8 cellular contexts compared by ENCODE assay signal in genomic region chr9:137029058-137029922, GRCh38. TPM values are rescaled to one million over a fixed set of nuclear protein-coding genes. Genes with fewer than 3 reads are reported as not detected.
DNase-seq lines count a peak whose midpoint lies in the region; ATAC-seq, FAIRE-seq and TF ChIP-seq lines count a peak whose summit lies in the region.

No MANE protein-coding gene starts in this region.

- peak; percentile 34 for FAIRE-seq in HepG2 (lab: Jason Lieb, UNC)

- H3K27me3 ChIP-seq in HepG2 (ENCODE audit: control insufficient read depth in 1 of 2, insufficient read depth in 2 of 2, low read length in 2 of 2), result peaks cover 0 to 19% of the 10 kb centered on the region in 2 experiments; a peak in 2 of 5 replicates

- TF ChIP-seq RAD21 in HepG2 (CRISPR knock-in tag; IDR thresholded peaks at IDR 0.05), result peak; percentile 33; the same call in 1 of the 2 replicates

- H3K4me3 ChIP-seq in NB4 (ENCODE audit: low read depth, low read length), result peak overlapping the region; percentile 64
- no peak overlapping the region for H3K4me3 ChIP-seq in choroid plexus epithelial cell (ENCODE audit: low read depth, low read length)
- peak overlapping the region in 1 of 3 experiments; percentile 78; a peak in 2 of 6 replicates for H3K4me3 ChIP-seq in HepG2 (replicated peaks in 1 of 3; ENCODE audit: insufficient read depth in 1 of 3, low read depth in 2 of 3, low read length in 3 of 3)

- no peak for TF ChIP-seq EP300 in HepG2 (IDR thresholded peaks at IDR 0.05; ENCODE audit: low read depth in 2 of 2, low read length in 2 of 2)
- no peak; the same call in 1 of the 2 replicates for TF ChIP-seq EP300 in HepG2 (CRISPR knock-in tag; IDR thresholded peaks at IDR 0.05; ENCODE audit: borderline replicate concordance)

- peak; percentile 36 for ATAC-seq in GM18498 (IDR thresholded peaks at IDR 0.05; ENCODE audit: unreplicated experiment)
- ATAC-seq in activated CD4-positive, CD25-positive, alpha-beta regulatory T cell treated with anti-CD3 and anti-CD28 coated beads, Interleukin-2, amount 50 U/mL, for 24 hours, result peak; percentile 36 to 39
- peak; percentile 79 for ATAC-seq in HepG2

- TF ChIP-seq CTCF in NB4 (IDR thresholded peaks at IDR 0.05; ENCODE audit: low read depth, low read length), result peak; percentile 89
- TF ChIP-seq CTCF in choroid plexus epithelial cell (conservative IDR thresholded peaks at IDR 0.05; ENCODE audit: low read depth, low read length), result peak; percentile 87
- TF ChIP-seq CTCF in HepG2 (CRISPR knock-in tag; IDR thresholded peaks at IDR 0.05), result peak; percentile 94

- peak; percentile 58 for DNase-seq in ACHN
- DNase-seq in NB4 (ENCODE audit: low read depth), result peak; percentile 92
- peak; percentile 57 for DNase-seq in choroid plexus epithelial cell (ENCODE audit: low read depth)
- DNase-seq in HepG2 (ENCODE audit: low spot score), result peak; percentile 54
- peak; percentile 80 to 84 for DNase-seq in stimulated activated CD4-positive, alpha-beta T cell treated with anti-CD3 and anti-CD28 coated beads, Interleukin-2, amount 100 ng/mL, for 48 hours
- no peak for DNase-seq in middle frontal gyrus (ENCODE audit: extremely low spot score, low spot score)

- H2AFZ ChIP-seq in HepG2 (ENCODE audit: low read length), result no peak overlapping the region

- no peaks in the 10 kb centered on the region for H4K20me1 ChIP-seq in HepG2 (ENCODE audit: insufficient read depth, low read length)

- no peak overlapping the region for H3K27ac ChIP-seq in HepG2 (ENCODE audit: extremely low read length, insufficient read depth, low read length)

- CTCF ChIA-PET in HepG2 (lab: Yijun Ruan, JAX; ENCODE audit: low intra/inter-chr PET ratio, low total read pairs), result interaction anchor here (1.1 to 1.2 kb wide), 3 partner anchors 26 to 81 kb away, joined by 3 to 4 read pairs (median 4); no protein-coding TSS in a partner anchor

- no peaks in the 10 kb centered on the region for H3K79me2 ChIP-seq in HepG2 (ENCODE audit: insufficient read depth, low read length)

- in situ Hi-C loops in ACHN (cut with HindIII; ENCODE audit: low pct_ligation_motif_present, low pct_unique_long_range_greater_than_20kb, low sequenced_read_pairs) (no loop called here), HepG2 (cut with HindIII; ENCODE audit: extremely low pct_ligation_motif_present, low pct_unique_long_range_greater_than_20kb) (no loop called here)

- H3K9me3 ChIP-seq in HepG2 (ENCODE audit: low read length), result no peaks in the 10 kb centered on the region

- TF ChIP-seq POLR2A in NB4 (IDR thresholded peaks at IDR 0.05; ENCODE audit: extremely low read depth, insufficient read length) (peak; percentile 10), HepG2 (IDR thresholded peaks at IDR 0.05; ENCODE audit: insufficient read depth in 1 of 2, low read depth in 2 of 2, low read length in 2 of 2) (no peak)

- 22% methylated on average over 9 of the region's 19 CpGs for WGBS in HepG2 (ENCODE audit: low lambda C conversion rate)

- no peaks in the 10 kb centered on the region for H3K36me3 ChIP-seq in HepG2 (replicated peaks in 1 of 2; ENCODE audit: control insufficient read depth in 1 of 2, insufficient read depth in 2 of 2, low read length in 2 of 2)

- BruUV-seq in HepG2 (replicated peaks; lab: Mats Ljungman, UMichigan), result no TSS peak

- peak overlapping the region; percentile 57; the same call in 1 of the 2 replicates for H3K9ac ChIP-seq in HepG2 (ENCODE audit: insufficient read depth, low read depth, low read length)

- peak overlapping the region; percentile 95 for H3K4me2 ChIP-seq in HepG2 (ENCODE audit: low read depth, low read length)

- intact Hi-C loops in HepG2 (cut with micrococcal nuclease; ENCODE audit: unreplicated experiment), result no loop called here

- POLR2A ChIA-PET in HepG2 (lab: Yijun Ruan, JAX), result interaction anchor here (0.6 to 1.4 kb wide), 9 partner anchors 26 to 81 kb away, joined by 3 to 6 read pairs (median 4); partner anchors contain the start of genes CLIC3, MAN1B1, PAXX and SAPCD2

- peaks cover 83% of the 10 kb centered on the region for H3K4me1 ChIP-seq in HepG2 (ENCODE audit: insufficient read depth, low read length)

RNA-seq across cellular contexts. Expression of gene ABCA2, which starts 1.3 kb away (rescaled TPM):
- 0.72 and 2.9 TPM in 2 replicates for total RNA-seq in HepG2 (2016; rRNA removed; fragmentation: Illumina TruSeq; extraction: Trizol)
- total RNA-seq in HepG2 (2016; cell fraction: cytosol; rRNA removed; fragmentation: Illumina TruSeq; extraction: Trizol; ENCODE audit: low read depth), result 0.35 and 1.1 TPM in 2 replicates
- total RNA-seq in HepG2 (2016; cell fraction: insoluble cytoplasmic fraction; rRNA removed; fragmentation: Illumina TruSeq; extraction: Trizol), result 1.1 and 2.6 TPM in 2 replicates
- 0.96 and 1.1 TPM in 2 replicates for total RNA-seq in HepG2 (2016; cell fraction: membrane; rRNA removed; fragmentation: Illumina TruSeq; extraction: Trizol)
- 5.7 and 7.0 TPM in 2 replicates for total RNA-seq in HepG2 (2016; cell fraction: nucleus; rRNA removed; fragmentation: Illumina TruSeq; extraction: Trizol)
- 19.2 and 21.0 TPM in 2 replicates for polyA plus RNA-seq in HepG2 (2011; rRNA removed)
- polyA plus RNA-seq in HepG2 (2011; cell fraction: cytosol; rRNA removed), result 8.6 and 13.3 TPM in 2 replicates
- 246 and 388 TPM in 2 replicates for polyA plus RNA-seq in HepG2 (2011; cell fraction: nucleus; rRNA removed)
- 22.2 and 22.7 TPM in 2 replicates for polyA plus RNA-seq in HepG2 (2012)
- polyA plus RNA-seq in HepG2 (2016; cell fraction: cytosol; fragmentation: Illumina TruSeq; extraction: Trizol; ENCODE audit: low read depth), result 0.33 and 0.37 TPM in 2 replicates
- polyA plus RNA-seq in HepG2 (2016; cell fraction: insoluble cytoplasmic fraction; fragmentation: Illumina TruSeq; extraction: Trizol; ENCODE audit: low read depth), result 0.39 and 1.4 TPM in 2 replicates
- 0.64 and 0.73 TPM in 2 replicates for polyA plus RNA-seq in HepG2 (2016; cell fraction: membrane; fragmentation: Illumina TruSeq; extraction: Trizol; ENCODE audit: low read depth)
- 15.6 and 16.5 TPM in 2 replicates for polyA plus RNA-seq in HepG2 (2016; cell fraction: nucleus; fragmentation: Illumina TruSeq; extraction: Trizol; ENCODE audit: insufficient read depth, low read depth)
- 35.7 and 56.6 TPM in 2 replicates for polyA minus RNA-seq in HepG2 (2011; rRNA and poly(A)+ RNA removed; ENCODE audit: low replicate concordance)
- polyA minus RNA-seq in HepG2 (2011; cell fraction: cytosol; rRNA and poly(A)+ RNA removed), result 7.6 and 10.1 TPM in 2 replicates
- 20.8 and 28.6 TPM in 2 replicates for polyA minus RNA-seq in HepG2 (2011; cell fraction: nucleus; rRNA and poly(A)+ RNA removed)

RNA-seq across cellular contexts. Expression of gene FUT7, which starts 2.6 kb away (rescaled TPM):
- total RNA-seq in HepG2 (2016; rRNA removed; fragmentation: Illumina TruSeq; extraction: Trizol), result not detected in 2 replicates
- not detected in 2 replicates for total RNA-seq in HepG2 (2016; cell fraction: cytosol; rRNA removed; fragmentation: Illumina TruSeq; extraction: Trizol; ENCODE audit: low read depth)
- total RNA-seq in HepG2 (2016; cell fraction: insoluble cytoplasmic fraction; rRNA removed; fragmentation: Illumina TruSeq; extraction: Trizol), result not detected in 2 replicates
- total RNA-seq in HepG2 (2016; cell fraction: membrane; rRNA removed; fragmentation: Illumina TruSeq; extraction: Trizol), result not detected in 2 replicates
- total RNA-seq in HepG2 (2016; cell fraction: nucleus; rRNA removed; fragmentation: Illumina TruSeq; extraction: Trizol), result not detected in 2 replicates
- 0.05 TPM in 1 of 2 replicates, not detected in the other for polyA plus RNA-seq in HepG2 (2011; rRNA removed)
- 0.05 TPM in 1 of 2 replicates, not detected in the other for polyA plus RNA-seq in HepG2 (2011; cell fraction: cytosol; rRNA removed)
- polyA plus RNA-seq in HepG2 (2011; cell fraction: nucleus; rRNA removed), result not detected in 2 replicates
- not detected in 2 replicates for polyA plus RNA-seq in HepG2 (2012)
- not detected in 2 replicates for polyA plus RNA-seq in HepG2 (2016; cell fraction: cytosol; fragmentation: Illumina TruSeq; extraction: Trizol; ENCODE audit: low read depth)
- not detected in 2 replicates for polyA plus RNA-seq in HepG2 (2016; cell fraction: insoluble cytoplasmic fraction; fragmentation: Illumina TruSeq; extraction: Trizol; ENCODE audit: low read depth)
- polyA plus RNA-seq in HepG2 (2016; cell fraction: membrane; fragmentation: Illumina TruSeq; extraction: Trizol; ENCODE audit: low read depth), result not detected in 2 replicates
- polyA plus RNA-seq in HepG2 (2016; cell fraction: nucleus; fragmentation: Illumina TruSeq; extraction: Trizol; ENCODE audit: insufficient read depth, low read depth), result not detected in 2 replicates
- polyA minus RNA-seq in HepG2 (2011; rRNA and poly(A)+ RNA removed; ENCODE audit: low replicate concordance), result 0.07 TPM in 1 of 2 replicates, not detected in the other
- not detected in 2 replicates for polyA minus RNA-seq in HepG2 (2011; cell fraction: cytosol; rRNA and poly(A)+ RNA removed)
- not detected in 2 replicates for polyA minus RNA-seq in HepG2 (2011; cell fraction: nucleus; rRNA and poly(A)+ RNA removed)

RNA-seq across cellular contexts. Expression of gene NPDC1, which starts 16.7 kb away (rescaled TPM):
- total RNA-seq in HepG2 (2016; rRNA removed; fragmentation: Illumina TruSeq; extraction: Trizol), result 0.63 and 0.84 TPM in 2 replicates
- 1.2 TPM in 1 of 2 replicates, not detected in the other for total RNA-seq in HepG2 (2016; cell fraction: cytosol; rRNA removed; fragmentation: Illumina TruSeq; extraction: Trizol; ENCODE audit: low read depth)
- total RNA-seq in HepG2 (2016; cell fraction: insoluble cytoplasmic fraction; rRNA removed; fragmentation: Illumina TruSeq; extraction: Trizol), result 0.65 and 1.7 TPM in 2 replicates
- 0.59 and 0.79 TPM in 2 replicates for total RNA-seq in HepG2 (2016; cell fraction: membrane; rRNA removed; fragmentation: Illumina TruSeq; extraction: Trizol)
- total RNA-seq in HepG2 (2016; cell fraction: nucleus; rRNA removed; fragmentation: Illumina TruSeq; extraction: Trizol), result 2.7 and 4.8 TPM in 2 replicates
- 5.4 and 7.0 TPM in 2 replicates for polyA plus RNA-seq in HepG2 (2011; rRNA removed)
- polyA plus RNA-seq in HepG2 (2011; cell fraction: cytosol; rRNA removed), result 1.7 and 3.4 TPM in 2 replicates
- polyA plus RNA-seq in HepG2 (2011; cell fraction: nucleus; rRNA removed), result 93.3 and 114 TPM in 2 replicates
- 4.5 and 8.4 TPM in 2 replicates for polyA plus RNA-seq in HepG2 (2012)
- polyA plus RNA-seq in HepG2 (2016; cell fraction: cytosol; fragmentation: Illumina TruSeq; extraction: Trizol; ENCODE audit: low read depth), result 1.00 and 1.1 TPM in 2 replicates
- 0.67 and 1.8 TPM in 2 replicates for polyA plus RNA-seq in HepG2 (2016; cell fraction: insoluble cytoplasmic fraction; fragmentation: Illumina TruSeq; extraction: Trizol; ENCODE audit: low read depth)
- polyA plus RNA-seq in HepG2 (2016; cell fraction: membrane; fragmentation: Illumina TruSeq; extraction: Trizol; ENCODE audit: low read depth), result 1.1 and 1.5 TPM in 2 replicates
- 9.8 and 12.2 TPM in 2 replicates for polyA plus RNA-seq in HepG2 (2016; cell fraction: nucleus; fragmentation: Illumina TruSeq; extraction: Trizol; ENCODE audit: insufficient read depth, low read depth)
- polyA minus RNA-seq in HepG2 (2011; rRNA and poly(A)+ RNA removed; ENCODE audit: low replicate concordance), result 1.9 and 12.5 TPM in 2 replicates
- 2.9 and 3.0 TPM in 2 replicates for polyA minus RNA-seq in HepG2 (2011; cell fraction: cytosol; rRNA and poly(A)+ RNA removed)
- polyA minus RNA-seq in HepG2 (2011; cell fraction: nucleus; rRNA and poly(A)+ RNA removed), result 3.9 and 4.2 TPM in 2 replicates

RNA-seq across cellular contexts. Expression of gene ENTPD2, which starts 24.6 kb away (rescaled TPM):
- 0.87 and 0.95 TPM in 2 replicates for total RNA-seq in HepG2 (2016; rRNA removed; fragmentation: Illumina TruSeq; extraction: Trizol)
- total RNA-seq in HepG2 (2016; cell fraction: cytosol; rRNA removed; fragmentation: Illumina TruSeq; extraction: Trizol; ENCODE audit: low read depth), result 0.61 and 0.88 TPM in 2 replicates
- total RNA-seq in HepG2 (2016; cell fraction: insoluble cytoplasmic fraction; rRNA removed; fragmentation: Illumina TruSeq; extraction: Trizol), result 0.74 and 0.82 TPM in 2 replicates
- 0.69 and 0.71 TPM in 2 replicates for total RNA-seq in HepG2 (2016; cell fraction: membrane; rRNA removed; fragmentation: Illumina TruSeq; extraction: Trizol)
- total RNA-seq in HepG2 (2016; cell fraction: nucleus; rRNA removed; fragmentation: Illumina TruSeq; extraction: Trizol), result 3.4 and 3.6 TPM in 2 replicates
- 3.2 and 4.1 TPM in 2 replicates for polyA plus RNA-seq in HepG2 (2011; rRNA removed)
- 2.1 and 3.2 TPM in 2 replicates for polyA plus RNA-seq in HepG2 (2011; cell fraction: cytosol; rRNA removed)
- 41.8 and 49.4 TPM in 2 replicates for polyA plus RNA-seq in HepG2 (2011; cell fraction: nucleus; rRNA removed)
- 21.3 and 23.9 TPM in 2 replicates for polyA plus RNA-seq in HepG2 (2012)
- 1.5 and 1.8 TPM in 2 replicates for polyA plus RNA-seq in HepG2 (2016; cell fraction: cytosol; fragmentation: Illumina TruSeq; extraction: Trizol; ENCODE audit: low read depth)
- polyA plus RNA-seq in HepG2 (2016; cell fraction: insoluble cytoplasmic fraction; fragmentation: Illumina TruSeq; extraction: Trizol; ENCODE audit: low read depth), result 2.3 and 2.8 TPM in 2 replicates
- 2.2 and 2.6 TPM in 2 replicates for polyA plus RNA-seq in HepG2 (2016; cell fraction: membrane; fragmentation: Illumina TruSeq; extraction: Trizol; ENCODE audit: low read depth)
- 12.9 and 17.3 TPM in 2 replicates for polyA plus RNA-seq in HepG2 (2016; cell fraction: nucleus; fragmentation: Illumina TruSeq; extraction: Trizol; ENCODE audit: insufficient read depth, low read depth)
- polyA minus RNA-seq in HepG2 (2011; rRNA and poly(A)+ RNA removed; ENCODE audit: low replicate concordance), result 8.8 TPM in 1 of 2 replicates, not detected in the other
- polyA minus RNA-seq in HepG2 (2011; cell fraction: cytosol; rRNA and poly(A)+ RNA removed), result 9.0 and 9.2 TPM in 2 replicates
- polyA minus RNA-seq in HepG2 (2011; cell fraction: nucleus; rRNA and poly(A)+ RNA removed), result 5.5 and 6.4 TPM in 2 replicates

RNA-seq across cellular contexts. Expression of gene CLIC3, which starts 32.9 kb away (rescaled TPM):
- 0.34 and 0.51 TPM in 2 replicates for total RNA-seq in HepG2 (2016; rRNA removed; fragmentation: Illumina TruSeq; extraction: Trizol)
- 0.35 and 0.40 TPM in 2 replicates for total RNA-seq in HepG2 (2016; cell fraction: cytosol; rRNA removed; fragmentation: Illumina TruSeq; extraction: Trizol; ENCODE audit: low read depth)
- total RNA-seq in HepG2 (2016; cell fraction: insoluble cytoplasmic fraction; rRNA removed; fragmentation: Illumina TruSeq; extraction: Trizol), result 0.43 and 0.58 TPM in 2 replicates
- 0.19 and 0.62 TPM in 2 replicates for total RNA-seq in HepG2 (2016; cell fraction: membrane; rRNA removed; fragmentation: Illumina TruSeq; extraction: Trizol)
- total RNA-seq in HepG2 (2016; cell fraction: nucleus; rRNA removed; fragmentation: Illumina TruSeq; extraction: Trizol), result 0.56 TPM in 1 of 2 replicates, not detected in the other
- polyA plus RNA-seq in HepG2 (2011; rRNA removed), result 1.5 and 1.6 TPM in 2 replicates
- polyA plus RNA-seq in HepG2 (2011; cell fraction: cytosol; rRNA removed), result 1.5 and 3.0 TPM in 2 replicates
- polyA plus RNA-seq in HepG2 (2011; cell fraction: nucleus; rRNA removed), result 2.6 and 3.8 TPM in 2 replicates
- polyA plus RNA-seq in HepG2 (2012), result 0.47 and 1.5 TPM in 2 replicates
- polyA plus RNA-seq in HepG2 (2016; cell fraction: cytosol; fragmentation: Illumina TruSeq; extraction: Trizol; ENCODE audit: low read depth), result 0.97 and 1.4 TPM in 2 replicates
- 0.32 and 0.41 TPM in 2 replicates for polyA plus RNA-seq in HepG2 (2016; cell fraction: insoluble cytoplasmic fraction; fragmentation: Illumina TruSeq; extraction: Trizol; ENCODE audit: low read depth)
- 0.56 and 0.76 TPM in 2 replicates for polyA plus RNA-seq in HepG2 (2016; cell fraction: membrane; fragmentation: Illumina TruSeq; extraction: Trizol; ENCODE audit: low read depth)
- 0.97 and 1.2 TPM in 2 replicates for polyA plus RNA-seq in HepG2 (2016; cell fraction: nucleus; fragmentation: Illumina TruSeq; extraction: Trizol; ENCODE audit: insufficient read depth, low read depth)
- polyA minus RNA-seq in HepG2 (2011; rRNA and poly(A)+ RNA removed; ENCODE audit: low replicate concordance), result 0.78 and 9.4 TPM in 2 replicates
- polyA minus RNA-seq in HepG2 (2011; cell fraction: cytosol; rRNA and poly(A)+ RNA removed), result 0.89 and 3.1 TPM in 2 replicates
- 0.64 TPM in 1 of 2 replicates, not detected in the other for polyA minus RNA-seq in HepG2 (2011; cell fraction: nucleus; rRNA and poly(A)+ RNA removed)
